Comparison of ENCODE assay signal across 16 cellular contexts in the genomic region with DNA sequence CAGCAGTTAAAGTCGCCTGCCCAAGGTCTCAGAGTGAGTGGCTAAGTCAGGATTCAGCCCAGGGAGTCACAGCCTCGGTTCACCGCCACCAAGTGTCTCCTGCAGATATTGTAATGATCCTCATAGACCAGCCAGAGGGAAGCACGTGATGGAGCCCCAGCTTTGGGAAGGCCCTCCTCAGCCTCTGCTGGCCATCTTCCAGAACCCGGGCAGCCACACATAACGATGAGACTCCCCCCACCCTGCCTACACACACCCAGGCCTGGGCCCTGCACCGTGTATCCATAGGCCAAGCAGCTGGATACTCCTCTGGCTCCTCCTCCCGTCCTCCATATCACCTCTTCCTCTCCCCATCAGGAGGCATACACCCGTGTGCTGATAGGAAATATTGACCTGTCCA. TPM values are rescaled to one million over a fixed set of nuclear protein-coding genes. Genes with fewer than 3 reads are reported as not detected.
DNase-seq lines count a peak whose midpoint lies in the region; ATAC-seq lines count a peak whose summit lies in the region.
"Had no signal": no experiment of that assay in that cellular context is flagged by ENCODE, and none has a peak within 500 bp of the region (broad histone marks: within the 10 kb centered on the region; RNA-seq: fewer than 3 reads in every experiment).

No MANE protein-coding gene starts in this region.

- no peaks in the 10 kb centered on the region for H3K36me3 Mint-ChIP-seq in stimulated activated naive CD8-positive, alpha-beta T cell treated with anti-CD3 and anti-CD28 coated beads, Interleukin-15, Interleukin-2, amounts not matched to agents 100 ng/mL and 50 ng/mL, for 24 hours (ENCODE audit: low read depth)
- H3K36me3 Mint-ChIP-seq in activated T-helper 2 cell treated with anti-CD3 and anti-CD28 coated beads, Interferon-gamma antibody, Interleukin-2, Interleukin-4, amounts not matched to agents 10 μg/mL and 5 μg/mL and 100 μg/mL, durations not matched to agents 14 hours and 24 hours and 36 hours (ENCODE audit: low read depth) = no peaks in the 10 kb centered on the region
- no peaks in the 10 kb centered on the region for H3K36me3 Mint-ChIP-seq in naive B cell

- peaks cover 55% of the 10 kb centered on the region for H3K4me1 Mint-ChIP-seq in stimulated activated naive CD8-positive, alpha-beta T cell treated with anti-CD3 and anti-CD28 coated beads, Interleukin-15, Interleukin-2, amounts not matched to agents 100 ng/mL and 50 ng/mL, for 24 hours (ENCODE audit: low read depth)
- peaks cover 38% of the 10 kb centered on the region for H3K4me1 Mint-ChIP-seq in activated T-helper 2 cell treated with anti-CD3 and anti-CD28 coated beads, Interferon-gamma antibody, Interleukin-2, Interleukin-4, amounts not matched to agents 10 μg/mL and 5 μg/mL and 100 μg/mL, durations not matched to agents 14 hours and 24 hours and 36 hours (ENCODE audit: low read depth)
- H3K4me1 Mint-ChIP-seq in naive B cell = peaks cover 39 to 51% (median 48%) of the 10 kb centered on the region in 3 donors

- no peaks in the 10 kb centered on the region for H3K9me3 Mint-ChIP-seq in stimulated activated naive CD8-positive, alpha-beta T cell treated with anti-CD3 and anti-CD28 coated beads, Interleukin-15, Interleukin-2, amounts not matched to agents 100 ng/mL and 50 ng/mL, for 24 hours
- H3K9me3 Mint-ChIP-seq in activated T-helper 2 cell treated with anti-CD3 and anti-CD28 coated beads, Interferon-gamma antibody, Interleukin-2, Interleukin-4, amounts not matched to agents 10 μg/mL and 5 μg/mL and 100 μg/mL, durations not matched to agents 14 hours and 24 hours and 36 hours = no peaks in the 10 kb centered on the region
- peaks cover 0 to 3% (median 0%) of the 10 kb centered on the region in 7 donors for H3K9me3 Mint-ChIP-seq in naive B cell

- no peaks in the 10 kb centered on the region for H3K27me3 Mint-ChIP-seq in stimulated activated naive CD8-positive, alpha-beta T cell treated with anti-CD3 and anti-CD28 coated beads, Interleukin-15, Interleukin-2, amounts not matched to agents 100 ng/mL and 50 ng/mL, for 24 hours
- no peaks in the 10 kb centered on the region for H3K27me3 Mint-ChIP-seq in activated T-helper 2 cell treated with anti-CD3 and anti-CD28 coated beads, Interferon-gamma antibody, Interleukin-2, Interleukin-4, amounts not matched to agents 10 μg/mL and 5 μg/mL and 100 μg/mL, durations not matched to agents 14 hours and 24 hours and 36 hours (ENCODE audit: low read depth)
- no peaks in the 10 kb centered on the region for H3K27me3 Mint-ChIP-seq in naive B cell

- DNase-seq in stimulated activated naive CD8-positive, alpha-beta T cell treated with anti-CD3 and anti-CD28 coated beads, Interleukin-15, Interleukin-2, amounts not matched to agents 100 U/mL and 50 U/mL, for 24 hours = no peak
- no peak for DNase-seq in activated T-helper 2 cell treated with anti-CD3 and anti-CD28 coated beads, Interferon-gamma antibody, Interleukin-2, Interleukin-4, amounts not matched to agents 10 μg/mL and 5 μg/mL and 100 μg/mL, durations not matched to agents 14 hours and 24 hours and 36 hours (ENCODE audit: low spot score)
- DNase-seq in naive B cell (no peak), NCI-H510A (lab: John Stamatoyannopoulos, UW) (no peak), foreskin melanocyte (no peak)
- DNase-seq: GOT3, NCI-H1092, NCI-H446 treated with DMSO at 0.1 percent for 48 hours, T1000 had no signal

- H3K27ac Mint-ChIP-seq in stimulated activated naive CD8-positive, alpha-beta T cell treated with anti-CD3 and anti-CD28 coated beads, Interleukin-15, Interleukin-2, amounts not matched to agents 100 ng/mL and 50 ng/mL, for 24 hours = peak overlapping the region; percentile 79
- H3K27ac Mint-ChIP-seq in activated T-helper 2 cell treated with anti-CD3 and anti-CD28 coated beads, Interferon-gamma antibody, Interleukin-2, Interleukin-4, amounts not matched to agents 10 μg/mL and 5 μg/mL and 100 μg/mL, durations not matched to agents 14 hours and 24 hours and 36 hours = peak overlapping the region; percentile 86
- H3K27ac Mint-ChIP-seq in naive B cell = peak overlapping the region in 5 of 6 donors; percentile 63 to 90 (median 82)

- no peak overlapping the region for H3K4me3 Mint-ChIP-seq in stimulated activated naive CD8-positive, alpha-beta T cell treated with anti-CD3 and anti-CD28 coated beads, Interleukin-15, Interleukin-2, amounts not matched to agents 100 ng/mL and 50 ng/mL, for 24 hours
- H3K4me3 Mint-ChIP-seq in activated T-helper 2 cell treated with anti-CD3 and anti-CD28 coated beads, Interferon-gamma antibody, Interleukin-2, Interleukin-4, amounts not matched to agents 10 μg/mL and 5 μg/mL and 100 μg/mL, durations not matched to agents 14 hours and 24 hours and 36 hours (ENCODE audit: low read depth) = no peak overlapping the region
- H3K4me3 Mint-ChIP-seq in naive B cell = peak overlapping the region in 1 of 8 donors; percentile 45

- intact Hi-C loops in activated T-helper 2 cell treated with anti-CD3 and anti-CD28 coated beads, Interferon-gamma antibody, Interleukin-2, Interleukin-4, amounts not matched to agents 10 μg/mL and 5 μg/mL and 100 μg/mL, durations not matched to agents 14 hours and 24 hours and 36 hours (cut with micrococcal nuclease) = loop anchor here (1.0 to 10.0 kb wide), 2 partner anchors 9 to 415 kb away; a partner anchor contains a TSS

- no peak for ATAC-seq in stimulated activated naive CD8-positive, alpha-beta T cell treated with anti-CD3 and anti-CD28 coated beads, Interleukin-15, Interleukin-2, amounts not matched to agents 100 U/mL and 50 U/mL, for 24 hours
- ATAC-seq in naive B cell (ENCODE audit: low read depth in 2 of 2) = no peak
- ATAC-seq in HG03378 (IDR thresholded peaks at IDR 0.05; ENCODE audit: unreplicated experiment) = no peak
- ATAC-seq in GM19328 (IDR thresholded peaks at IDR 0.05; ENCODE audit: unreplicated experiment) = no peak

RNA-seq across cellular contexts. Expression of a gene that starts 19.6 kb away (rescaled TPM):
- total RNA-seq in activated T-helper 2 cell treated with anti-CD3 and anti-CD28 coated beads, Interferon-gamma antibody, Interleukin-2, Interleukin-4, amounts not matched to agents 10 μg/mL and 5 μg/mL and 100 μg/mL, durations not matched to agents 14 hours and 24 hours and 36 hours = 89.8 and 102 TPM in 2 replicates
- 100 to 1,000 TPM in 4 of 6 donors, 10 to 100 TPM in 2; 89.4 to 191 (median 128) TPM for polyA plus RNA-seq in naive B cell (ENCODE audit: low read depth in 6 of 6)
- total RNA-seq: cardiac muscle cell, HT-29, lung microvascular endothelial cell had no signal
- polyA plus RNA-seq: BJ had no signal

RNA-seq across cellular contexts. Expression of a gene that starts 21.4 kb away (rescaled TPM):
- 0.11 and 0.16 TPM in 2 replicates for total RNA-seq in activated T-helper 2 cell treated with anti-CD3 and anti-CD28 coated beads, Interferon-gamma antibody, Interleukin-2, Interleukin-4, amounts not matched to agents 10 μg/mL and 5 μg/mL and 100 μg/mL, durations not matched to agents 14 hours and 24 hours and 36 hours
- under 1 TPM in 4 of 6 donors, not detected in 2; 0.11 to 0.58 (median 0.22) TPM for polyA plus RNA-seq in naive B cell (ENCODE audit: low read depth in 6 of 6)
- total RNA-seq: cardiac muscle cell, HT-29, lung microvascular endothelial cell had no signal
- polyA plus RNA-seq: cardiac muscle cell had no signal
